ENCODE assay signal across 12 cellular contexts in the genomic region with DNA sequence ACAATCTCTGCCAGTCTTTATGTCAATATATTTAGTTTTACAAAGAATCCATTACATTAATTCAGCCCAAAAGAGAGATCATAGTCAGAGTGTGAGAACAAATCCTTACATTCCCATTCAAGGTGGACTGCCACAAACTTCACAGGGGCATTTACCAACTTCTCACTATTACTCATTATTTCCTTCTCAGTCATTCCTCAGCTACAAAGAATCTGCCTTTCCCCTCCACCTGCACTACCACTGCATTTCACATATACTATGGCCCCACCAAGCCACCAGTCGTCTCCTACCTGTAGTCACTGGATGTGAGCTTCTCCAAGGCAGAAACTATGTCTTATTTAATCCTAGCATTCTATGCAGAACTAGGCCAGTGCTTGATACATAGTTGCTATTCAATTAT.
DNase-seq lines count a peak whose midpoint lies in the region; ATAC-seq and TF ChIP-seq lines count a peak whose summit lies in the region.
"Had no signal": no experiment of that assay in that cellular context is flagged by ENCODE, and none has a peak within 500 bp of the region (broad histone marks: within the 10 kb centered on the region; RNA-seq: fewer than 3 reads in every experiment).

No MANE protein-coding gene starts in this region.

- intact Hi-C loops in Right ventricle myocardium superior (cut with DNase I) = loop anchor here (5.0 to 10.0 kb wide), 2 partner anchors 210 to 238 kb away; no protein-coding TSS in a partner anchor

- H3K36me3 ChIP-seq in mesendoderm (ENCODE audit: control insufficient read depth, insufficient read depth, low read length) = no peaks in the 10 kb centered on the region
- H3K36me3 ChIP-seq in BE2C = no peaks in the 10 kb centered on the region
- H3K36me3 ChIP-seq: cardiac muscle cell, transverse colon had no signal

- no peak overlapping the region for H4K5ac ChIP-seq in mesendoderm (ENCODE audit: low read length)

- H3K4me3 ChIP-seq in mesendoderm (ENCODE audit: low read length) (no peak overlapping the region), BE2C (ENCODE audit: low read depth, low read length) (no peak overlapping the region)
- H3K4me3 ChIP-seq: cardiac muscle cell, transverse colon had no signal

- no peaks in the 10 kb centered on the region for H3K79me2 ChIP-seq in mesendoderm (ENCODE audit: control insufficient read depth, insufficient read depth, low read length)

- no peak overlapping the region for H3K4ac ChIP-seq in mesendoderm (ENCODE audit: low read depth, low read length)

- DNase-seq in mesendoderm (peak; percentile 44), amniotic stem cell (lab: John Stamatoyannopoulos, UW) (no peak), BE2C (no peak), HUDEP-2 (lab: John Stamatoyannopoulos, UW; ENCODE audit: unreplicated experiment in 76 of 76) (no peak), Right ventricle myocardium superior (no peak)
- DNase-seq: glutamatergic neuron, HCEC 1CT, transverse colon had no signal

- H2AK5ac ChIP-seq in mesendoderm (ENCODE audit: low read length) = no peak overlapping the region

- H3K27me3 ChIP-seq in mesendoderm (ENCODE audit: insufficient read depth, low read length, poor library complexity) (no peaks in the 10 kb centered on the region), BE2C (no peaks in the 10 kb centered on the region)
- H3K27me3 ChIP-seq: cardiac muscle cell, transverse colon had no signal

- no CpG with 5 or more reads among the region's 1 CpG for WGBS in mesendoderm (ENCODE audit: extremely low coverage, insufficient coverage, low lambda C conversion rate)

- no peak overlapping the region for H3K9ac ChIP-seq in mesendoderm (ENCODE audit: low read length)

- no peaks in the 10 kb centered on the region for H3K79me1 ChIP-seq in mesendoderm (ENCODE audit: low read length)

- peak; percentile 50 for ATAC-seq in GM18867 (IDR thresholded peaks at IDR 0.05; ENCODE audit: unreplicated experiment)
- ATAC-seq in GM21619 (IDR thresholded peaks at IDR 0.05; ENCODE audit: unreplicated experiment) = peak; percentile 47
- ATAC-seq in HG03460 (IDR thresholded peaks at IDR 0.05; ENCODE audit: unreplicated experiment) = peak; percentile 46
- ATAC-seq in Right ventricle myocardium superior (ENCODE audit: poor library complexity) = no peak

- H3K4me1 ChIP-seq in mesendoderm (ENCODE audit: control insufficient read depth, low read depth, low read length) = no peaks in the 10 kb centered on the region
- H3K4me1 ChIP-seq in BE2C = no peaks in the 10 kb centered on the region
- H3K4me1 ChIP-seq: transverse colon had no signal

- no peak overlapping the region for H3K27ac ChIP-seq in mesendoderm (ENCODE audit: low read depth, low read length)
- H3K27ac ChIP-seq: cardiac muscle cell, transverse colon had no signal

- no peak overlapping the region for H2BK120ac ChIP-seq in mesendoderm (ENCODE audit: low read depth, low read length)

- H3K23ac ChIP-seq in mesendoderm (ENCODE audit: low read length) = no peak overlapping the region

- H2BK15ac ChIP-seq in mesendoderm (replicated peaks; ENCODE audit: low read depth) = no peak overlapping the region

- H2BK5ac ChIP-seq in mesendoderm (ENCODE audit: low read length) = no peak overlapping the region

- no peaks in the 10 kb centered on the region for H3K9me3 ChIP-seq in BE2C
- H3K9me3 ChIP-seq: transverse colon had no signal

- H4K8ac ChIP-seq in mesendoderm (ENCODE audit: low read depth, low read length) = no peak overlapping the region

- TF ChIP-seq CTCF in BE2C (IDR thresholded peaks at IDR 0.05; ENCODE audit: low read depth, low read length) = no peak

- H3K4me2 ChIP-seq in mesendoderm (ENCODE audit: low read length) = no peak overlapping the region

- H3K56ac ChIP-seq in mesendoderm (ENCODE audit: low read length) = no peak overlapping the region

- H3K18ac ChIP-seq in mesendoderm (ENCODE audit: low read length) = no peak overlapping the region
